Comparison of ENCODE assay signal across 13 cellular contexts in the genomic region with DNA sequence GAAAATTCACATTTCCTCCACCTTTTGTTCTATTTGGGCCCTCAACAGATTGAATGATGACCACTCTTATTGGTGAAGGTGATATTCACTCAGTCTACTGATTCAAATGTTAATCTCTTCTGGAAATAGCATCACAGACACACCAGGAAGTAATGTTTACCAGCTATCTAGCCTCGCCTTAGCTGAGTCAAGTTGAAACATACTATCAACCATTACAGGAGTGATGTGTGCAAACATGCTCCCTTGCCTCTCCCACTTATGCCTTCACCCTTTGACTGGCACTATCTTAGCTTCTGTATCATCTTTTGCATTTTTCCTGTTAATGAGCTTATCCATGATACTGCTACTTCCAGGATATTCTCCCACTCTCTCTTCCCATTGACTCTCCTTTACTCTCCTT.
DNase-seq lines count a peak whose midpoint lies in the region; ATAC-seq, FAIRE-seq and TF ChIP-seq lines count a peak whose summit lies in the region.
"Had no signal": no experiment of that assay in that cellular context is flagged by ENCODE, and none has a peak within 500 bp of the region (broad histone marks: within the 10 kb centered on the region; RNA-seq: fewer than 3 reads in every experiment).

No MANE protein-coding gene starts in this region.

- H3K4me1 ChIP-seq in left ventricle myocardium inferior, result no peaks in the 10 kb centered on the region

- no peak overlapping the region for H3K4me3 ChIP-seq in left ventricle myocardium inferior

- peak; percentile 83 for FAIRE-seq in GM12891 (lab: Jason Lieb, UNC)

- ATAC-seq in GM19395 (IDR thresholded peaks at IDR 0.05; ENCODE audit: unreplicated experiment) (peak; percentile 84), HG02798 (IDR thresholded peaks at IDR 0.05; ENCODE audit: poor library complexity, unreplicated experiment) (peak; percentile 65), HG03460 (IDR thresholded peaks at IDR 0.05; ENCODE audit: unreplicated experiment) (peak; percentile 86)

- intact Hi-C loops in left ventricle myocardium inferior (cut with micrococcal nuclease), result no loop called here

- TF ChIP-seq CTCF in left ventricle myocardium inferior (IDR thresholded peaks at IDR 0.05; ENCODE audit: borderline replicate concordance), result no peak

- H3K9me3 ChIP-seq in left ventricle myocardium inferior (replicated peaks), result no peaks in the 10 kb centered on the region

- DNase-seq in GM12891 (ENCODE audit: insufficient read length, low spot score), result no peak
- no peak for DNase-seq in left ventricle myocardium inferior
- DNase-seq in C1 segment of cervical spinal cord (lab: John Stamatoyannopoulos, UW), result no peak
- no peak for DNase-seq in HCEC 1CT
- DNase-seq in HK-2 (ENCODE audit: unreplicated experiment), result no peak
- DNase-seq: activated T-cell treated with anti-CD3 and anti-CD28 coated beads, Interleukin-2, amount 50 U/mL, for 1 hour; DMS153; midbrain; NCI-H1092; SIG-M5 had no signal

- no peak for TF ChIP-seq POLR2A in GM12891 (IDR thresholded peaks at IDR 0.05; ENCODE audit: low read depth, low read length)

- no peaks in the 10 kb centered on the region for H3K36me3 ChIP-seq in left ventricle myocardium inferior

- no peak overlapping the region for H3K27ac ChIP-seq in left ventricle myocardium inferior (replicated peaks)

- no peaks in the 10 kb centered on the region for H3K27me3 ChIP-seq in left ventricle myocardium inferior (ENCODE audit: low read depth)

TF ChIP-seq in GM12891, 5 proteins besides CTCF, POLR2A, EP300 and RAD21:
- TF ChIP-seq TAF1 (IDR thresholded peaks at IDR 0.05; ENCODE audit: low read depth, low read length) (no peak), PAX5 (IDR thresholded peaks at IDR 0.05; ENCODE audit: insufficient read depth, low read length, severe bottlenecking) (no peak), POLR2AphosphoS5 (IDR thresholded peaks at IDR 0.05; ENCODE audit: low read depth, low read length) (no peak), SPI1 (IDR thresholded peaks at IDR 0.05; ENCODE audit: low read depth, low read length) (no peak), POU2F2 (IDR thresholded peaks at IDR 0.05; ENCODE audit: low read depth, low read length) (no peak)
